Comparison of ENCODE assay signal across 9 cellular contexts in genomic region chr2:48356701-48357322, GRCh38. TPM values are rescaled to one million over a fixed set of nuclear protein-coding genes. Genes with fewer than 3 reads are reported as not detected.
DNase-seq lines count a peak whose midpoint lies in the region; ATAC-seq, FAIRE-seq and TF ChIP-seq lines count a peak whose summit lies in the region.
"Had no signal": no experiment of that assay in that cellular context is flagged by ENCODE, and none has a peak within 500 bp of the region (broad histone marks: within the 10 kb centered on the region; RNA-seq: fewer than 3 reads in every experiment).

No MANE protein-coding gene starts in this region.

- peaks cover 7 to 21% of the 10 kb centered on the region in 2 donors for H3K36me3 Mint-ChIP-seq in activated T-cell treated with anti-CD3 and anti-CD28 coated beads, Interleukin-2, amount 50 U/mL, for 72 hours (ENCODE audit: insufficient read depth in 2 of 2)

- no peak for TF ChIP-seq EP300 in ovary (IDR thresholded peaks at IDR 0.05)

- intact Hi-C loops in endothelial cell of umbilical vein (cut with micrococcal nuclease) = no loop called here
- intact Hi-C loops in ovary (cut with DNase I) = loop anchor here in 1 of 4 donors (10.0 kb wide), 1 partner anchor 58 kb away; no protein-coding TSS in a partner anchor

- H4K20me1 ChIP-seq in endothelial cell of umbilical vein (replicated peaks; ENCODE audit: control insufficient read depth, extremely low read depth, insufficient read depth, low read length) = no peaks in the 10 kb centered on the region

- peak; percentile 81 to 82 for ATAC-seq in activated T-cell treated with anti-CD3 and anti-CD28 coated beads, Interleukin-2, amount 50 U/mL, for 72 hours (replicated peaks in 1 of 2)
- ATAC-seq in HG02943 (IDR thresholded peaks at IDR 0.05; ENCODE audit: low read depth, unreplicated experiment) = peak; percentile 77

- H3K27me3 Mint-ChIP-seq in activated T-cell treated with anti-CD3 and anti-CD28 coated beads, Interleukin-2, amount 50 U/mL, for 72 hours (ENCODE audit: low read depth) = no peaks in the 10 kb centered on the region

- CTCF ChIA-PET in endothelial cell of umbilical vein (lab: Charles Lee) = interaction anchor here (1.2 kb wide), 1 partner anchor 15 kb away, joined by 3 read pairs; no protein-coding TSS in a partner anchor

- peaks cover 77% of the 10 kb centered on the region for H3K79me2 ChIP-seq in endothelial cell of umbilical vein (ENCODE audit: control insufficient read depth, insufficient read depth, low read length)

- TF ChIP-seq POLR2A in endothelial cell of umbilical vein (IDR thresholded peaks at IDR 0.05; ENCODE audit: low read depth, low read length) (no peak), ovary (IDR thresholded peaks at IDR 0.05) (no peak)

- H3K27ac Mint-ChIP-seq in activated T-cell treated with anti-CD3 and anti-CD28 coated beads, Interleukin-2, amount 50 U/mL, for 72 hours = peak overlapping the region; percentile 97

- H3K4me1 ChIP-seq in endothelial cell of umbilical vein (ENCODE audit: control insufficient read depth, extremely low read depth, insufficient read depth, low read length) (peaks cover 39% of the 10 kb centered on the region), ovary (ENCODE audit: insufficient read depth) (peaks cover 2% of the 10 kb centered on the region)

- peak overlapping the region; percentile 94 for H3K4me2 ChIP-seq in endothelial cell of umbilical vein (ENCODE audit: insufficient read depth, low read length)

- H3K9me1 ChIP-seq in endothelial cell of umbilical vein (replicated peaks; ENCODE audit: control insufficient read depth, extremely low read depth, insufficient read depth, low read length) = no peaks in the 10 kb centered on the region

- dilution Hi-C loops in endothelial cell of umbilical vein (cut with MboI; ENCODE audit: extremely low pct_ligation_motif_present, low sequenced_read_pairs) = no loop called here

- FAIRE-seq in endothelial cell of umbilical vein (lab: Jason Lieb, UNC) = peak; percentile 53

- H3K4me3 ChIP-seq in endothelial cell of umbilical vein (replicated peaks in 1 of 3; ENCODE audit: insufficient read depth in 1 of 3, low read depth in 1 of 3, low read length in 3 of 3) (peak overlapping the region in 1 of 3 experiments; percentile 48), ovary (no peak overlapping the region)
- H3K4me3 ChIP-seq: cardiac muscle cell had no signal

- peak overlapping the region; percentile 67 to 88 for H3K4me3 Mint-ChIP-seq in activated T-cell treated with anti-CD3 and anti-CD28 coated beads, Interleukin-2, amount 50 U/mL, for 72 hours

- H3K27me3 ChIP-seq in endothelial cell of umbilical vein (ENCODE audit: control insufficient read depth in 2 of 2, insufficient read depth in 2 of 2, low read length in 2 of 2) (no peaks in the 10 kb centered on the region), ovary (no peaks in the 10 kb centered on the region)
- H3K27me3 ChIP-seq: cardiac muscle cell had no signal

- DNase-seq in activated T-cell treated with anti-CD3 and anti-CD28 coated beads, Interleukin-2, amount 50 U/mL, for 72 hours = peak in 1 of 2 donors; percentile 15
- no peak for DNase-seq in activated T-cell treated with anti-CD3 and anti-CD28 coated beads, Interleukin-2, amount 50 U/mL, for 48 hours
- DNase-seq in NCI-H748 (lab: John Stamatoyannopoulos, UW; ENCODE audit: unreplicated experiment) = peak; percentile 67
- DNase-seq in endothelial cell of umbilical vein (ENCODE audit: low read depth, low spot score) = peak; percentile 84
- no peak for DNase-seq in caudate nucleus (lab: John Stamatoyannopoulos, UW)
- DNase-seq in germinal center (ENCODE audit: low spot score) = no peak
- DNase-seq in ovary = no peak

- BruUV-seq in endothelial cell of umbilical vein (replicated peaks; lab: Mats Ljungman, UMichigan) = no TSS peak

- no peak for TF ChIP-seq CTCF in endothelial cell of umbilical vein (IDR thresholded peaks at IDR 0.05; ENCODE audit: extremely low read depth in 1 of 2, insufficient read depth in 1 of 2, low read depth in 1 of 2, low read length in 2 of 2)
- no peak for TF ChIP-seq CTCF in ovary (IDR thresholded peaks at IDR 0.05)

- WGBS in ovary, 3 donors = 58 to 76% (median 67%) methylated on average over 5 of the region's 5 CpGs

- POLR2A ChIA-PET in endothelial cell of umbilical vein (lab: Charles Lee) = no interaction called here

- no peak overlapping the region for H2AFZ ChIP-seq in endothelial cell of umbilical vein (ENCODE audit: low read depth, low read length)

- H3K36me3 ChIP-seq in endothelial cell of umbilical vein (ENCODE audit: control insufficient read depth in 2 of 2, extremely low read depth in 1 of 2, insufficient read depth in 2 of 2, low read length in 2 of 2) (peaks cover 0 to 3% of the 10 kb centered on the region in 2 experiments), ovary (no peaks in the 10 kb centered on the region)
- H3K36me3 ChIP-seq: cardiac muscle cell had no signal

- H3K9ac ChIP-seq in endothelial cell of umbilical vein (replicated peaks; ENCODE audit: extremely low read depth, insufficient read depth, low read length) = peak overlapping the region; percentile 34

- peak overlapping the region; percentile 63 for H3K27ac ChIP-seq in endothelial cell of umbilical vein (ENCODE audit: insufficient read depth, low read depth, low read length)
- H3K27ac ChIP-seq in caudate nucleus (ENCODE audit: low read depth, low read length) = no peak overlapping the region
- H3K27ac ChIP-seq in ovary = no peak overlapping the region
- H3K27ac ChIP-seq: cardiac muscle cell had no signal

- no peaks in the 10 kb centered on the region for H3K9me3 ChIP-seq in endothelial cell of umbilical vein (replicated peaks; ENCODE audit: control insufficient read depth, insufficient read depth, low read length)
- no peaks in the 10 kb centered on the region for H3K9me3 ChIP-seq in ovary

- H3K9me3 Mint-ChIP-seq in activated T-cell treated with anti-CD3 and anti-CD28 coated beads, Interleukin-2, amount 50 U/mL, for 72 hours = peaks cover 0 to 2% of the 10 kb centered on the region in 2 donors

- peaks cover 62% of the 10 kb centered on the region for H3K4me1 Mint-ChIP-seq in activated T-cell treated with anti-CD3 and anti-CD28 coated beads, Interleukin-2, amount 50 U/mL, for 72 hours (ENCODE audit: low read depth)

TF ChIP-seq in endothelial cell of umbilical vein, 7 proteins besides CTCF, POLR2A, EP300 and RAD21:
- TF ChIP-seq GATA2 (IDR thresholded peaks at IDR 0.05; ENCODE audit: insufficient read depth, insufficient read length, low read depth, low read length) (no peak), EZH2 (IDR thresholded peaks at IDR 0.05; ENCODE audit: borderline replicate concordance, low read depth, low read length, severe bottlenecking) (no peak), POLR2AphosphoS5 (IDR thresholded peaks at IDR 0.05; ENCODE audit: insufficient read depth, low read depth, low read length) (no peak), FOS (IDR thresholded peaks at IDR 0.05; ENCODE audit: borderline replicate concordance, insufficient read depth, low read length) (no peak), MYC (IDR thresholded peaks at IDR 0.05; ENCODE audit: low read depth, low read length) (no peak), JUN (IDR thresholded peaks at IDR 0.05; ENCODE audit: borderline replicate concordance, insufficient read depth, insufficient read length, low read depth) (no peak), MAX (IDR thresholded peaks at IDR 0.05; ENCODE audit: insufficient read depth, insufficient read length) (no peak)

RNA-seq across cellular contexts. Expression of gene FOXN2, which starts 42.3 kb away (rescaled TPM):
- 10 to 100 TPM; 33.7 to 36.4 TPM for total RNA-seq in activated T-cell treated with anti-CD3 and anti-CD28 coated beads, Interleukin-2, amount 50 U/mL, for 72 hours
- total RNA-seq in endothelial cell of umbilical vein (23.8 and 24.6 TPM in 2 replicates), ovary (10 to 100 TPM in 6 of 7 donors, 1 to 10 TPM in 1; 9.9 to 13.9 (median 12.5) TPM)
- polyA plus RNA-seq in endothelial cell of umbilical vein (4.3 and 5.5 TPM in 2 replicates), ovary (1 to 10 TPM; 3.3 to 6.9 TPM)
- polyA plus RNA-seq in endothelial cell of umbilical vein (2011; cell fraction: cytosol; rRNA removed) = 7.1 and 7.4 TPM in 2 replicates
- polyA plus RNA-seq in endothelial cell of umbilical vein (2011; cell fraction: nucleus; rRNA removed) = 13.8 and 14.9 TPM in 2 replicates
- 12.8 and 14.3 TPM in 2 replicates for polyA plus RNA-seq in endothelial cell of umbilical vein (2012)
- 19.7 and 23.1 TPM in 2 replicates for polyA minus RNA-seq in endothelial cell of umbilical vein
- 15.3 TPM for polyA minus RNA-seq in endothelial cell of umbilical vein (2011; cell fraction: cytosol; rRNA and poly(A)+ RNA removed)
- 22.9 and 27.8 TPM in 2 replicates for polyA minus RNA-seq in endothelial cell of umbilical vein (2011; cell fraction: nucleus; rRNA and poly(A)+ RNA removed)

Comparison
In these comparisons a context has a peak if more than half of its experiments do, and no peak if none do; other contexts are left out.
1. DNase-seq: peak in NCI-H748 (single experiment) and endothelial cell of umbilical vein (single experiment); none in activated T-cell treated with anti-CD3 and anti-CD28 coated beads, Interleukin-2, amount 50 U/mL, for 48 hours (0 of 2), caudate nucleus (0 of 61), germinal center (single experiment) and ovary (0 of 5).